Comparison of ENCODE assay signal across 17 cellular contexts in genomic region chr2:5766621-5767020, GRCh38.
"Had no signal": no experiment of that assay in that cellular context is flagged by ENCODE, and none has a peak within 500 bp of the region (broad histone marks: within the 10 kb centered on the region; RNA-seq: fewer than 3 reads in every experiment).

No MANE protein-coding gene starts in this region.

- H3K4me1 Mint-ChIP-seq: activated CD4-positive, alpha-beta T cell treated with anti-CD3 and anti-CD28 coated beads, Interleukin-2, amount 10 ng/mL, durations not matched to agents 7 days and 5 days; central memory CD8-positive, alpha-beta T cell had no signal

- H3K9me3 Mint-ChIP-seq: activated CD4-positive, alpha-beta T cell treated with anti-CD3 and anti-CD28 coated beads, Interleukin-2, amount 10 ng/mL, durations not matched to agents 7 days and 5 days; activated naive CD4-positive, alpha-beta T cell treated with anti-CD3 and anti-CD28 coated beads for 36 hours; brain; T-helper 1 cell treated with Interleukin-12 subunit alpha and Interleukin-12 subunit beta and Interleukin-4 antibody, amounts not matched to agents 30 μg/mL and 1 μg/mL, for 36 hours had no signal

- H3K27ac Mint-ChIP-seq: activated CD4-positive, alpha-beta T cell treated with anti-CD3 and anti-CD28 coated beads, Interleukin-2, amount 10 ng/mL, durations not matched to agents 7 days and 5 days; activated naive CD4-positive, alpha-beta T cell treated with anti-CD3 and anti-CD28 coated beads for 36 hours; brain; dendritic cell treated with granulocyte-macrophage colony-stimulating factor and Interleukin-4, amounts not matched to agents 40 ng/mL and 50 ng/mL, for 4 days; neural progenitor cell; stimulated activated naive CD8-positive, alpha-beta T cell treated with anti-CD3 and anti-CD28 coated beads, Interleukin-15, Interleukin-2, amounts not matched to agents 100 ng/mL and 50 ng/mL, for 24 hours; T-helper 1 cell treated with Interleukin-12 subunit alpha and Interleukin-12 subunit beta and Interleukin-4 antibody, amounts not matched to agents 30 μg/mL and 1 μg/mL, for 36 hours; WTC11 had no signal

- H3K4me3 Mint-ChIP-seq: activated CD4-positive, alpha-beta T cell treated with anti-CD3 and anti-CD28 coated beads, Interleukin-2, amount 10 ng/mL, durations not matched to agents 7 days and 5 days; activated naive CD4-positive, alpha-beta T cell treated with anti-CD3 and anti-CD28 coated beads for 36 hours; brain; central memory CD8-positive, alpha-beta T cell; dendritic cell treated with granulocyte-macrophage colony-stimulating factor and Interleukin-4, amounts not matched to agents 40 ng/mL and 50 ng/mL, for 4 days; neural progenitor cell; stimulated activated naive CD8-positive, alpha-beta T cell treated with anti-CD3 and anti-CD28 coated beads, Interleukin-15, Interleukin-2, amounts not matched to agents 100 ng/mL and 50 ng/mL, for 24 hours; T-helper 1 cell treated with Interleukin-12 subunit alpha and Interleukin-12 subunit beta and Interleukin-4 antibody, amounts not matched to agents 30 μg/mL and 1 μg/mL, for 36 hours; WTC11 had no signal

- H3K27me3 ChIP-seq: gastrocnemius medialis, neural progenitor cell, upper lobe of right lung had no signal

- H3K9me3 ChIP-seq: gastrocnemius medialis, heart right ventricle, upper lobe of right lung had no signal

- H3K4me1 ChIP-seq: gastrocnemius medialis, heart right ventricle, neural progenitor cell, upper lobe of right lung had no signal

- FAIRE-seq: small intestine had no signal

- H3K4me2 ChIP-seq: neural progenitor cell had no signal

- H2AFZ ChIP-seq: neural progenitor cell had no signal

- DNase-seq: activated CD4-positive, alpha-beta T cell treated with anti-CD3 and anti-CD28 coated beads, Interleukin-2, amount 10 ng/mL, durations not matched to agents 7 days and 5 days; activated CD8-positive, alpha-beta memory T cell treated with anti-CD3 and anti-CD28 coated beads for 24 hours; activated naive CD4-positive, alpha-beta T cell treated with anti-CD3 and anti-CD28 coated beads for 36 hours; effector memory CD4-positive, alpha-beta T cell; gastrocnemius medialis; heart right ventricle; posterior cingulate gyrus; small intestine; upper lobe of right lung had no signal

- H3K4me3 ChIP-seq: gastrocnemius medialis, heart right ventricle, lung, neural progenitor cell, upper lobe of right lung had no signal

- H3K27me3 Mint-ChIP-seq: activated CD4-positive, alpha-beta T cell treated with anti-CD3 and anti-CD28 coated beads, Interleukin-2, amount 10 ng/mL, durations not matched to agents 7 days and 5 days; central memory CD8-positive, alpha-beta T cell; dendritic cell treated with granulocyte-macrophage colony-stimulating factor and Interleukin-4, amounts not matched to agents 40 ng/mL and 50 ng/mL, for 4 days; stimulated activated naive CD8-positive, alpha-beta T cell treated with anti-CD3 and anti-CD28 coated beads, Interleukin-15, Interleukin-2, amounts not matched to agents 100 ng/mL and 50 ng/mL, for 24 hours had no signal

- H3K36me3 Mint-ChIP-seq: brain, neural progenitor cell had no signal

- H3K9ac ChIP-seq: neural progenitor cell had no signal

- H3K36me3 ChIP-seq: gastrocnemius medialis, heart right ventricle, neural progenitor cell, upper lobe of right lung had no signal

- H3K27ac ChIP-seq: gastrocnemius medialis, heart right ventricle, neural progenitor cell, upper lobe of right lung had no signal
